Comparison of ENCODE assay signal across 1 cellular context in genomic region chr7:136274636-136275345, GRCh38.
TF ChIP-seq lines count a peak whose summit lies in the region.

No MANE protein-coding gene starts in this region.

TF ChIP-seq in HepG2, 621 proteins besides CTCF, POLR2A, EP300 and RAD21 (continued from another document):
- TF ChIP-seq ARID5B (CRISPR knock-in tag; IDR thresholded peaks at IDR 0.05) = no peak
- TF ChIP-seq ELF4 (CRISPR knock-in tag; IDR thresholded peaks at IDR 0.05; ENCODE audit: borderline replicate concordance) = no peak
- TF ChIP-seq ZNF260 (CRISPR knock-in tag; IDR thresholded peaks at IDR 0.05; ENCODE audit: borderline replicate concordance, low read depth) = no peak
- no peak for TF ChIP-seq SOX13 (IDR thresholded peaks at IDR 0.05)
- TF ChIP-seq SOX13 (CRISPR knock-in tag; conservative IDR thresholded peaks at IDR 0.05 in 1 of 2, IDR thresholded peaks at IDR 0.05 in 1 of 2) = no peak
- TF ChIP-seq ZSCAN12 (CRISPR knock-in tag; IDR thresholded peaks at IDR 0.05) = no peak
- no peak for TF ChIP-seq PLRG1 (conservative IDR thresholded peaks at IDR 0.05)
- TF ChIP-seq ZNF550 (CRISPR knock-in tag; IDR thresholded peaks at IDR 0.05; ENCODE audit: borderline replicate concordance) = no peak
- no peak for TF ChIP-seq HOXA3 (CRISPR knock-in tag; IDR thresholded peaks at IDR 0.05)
- TF ChIP-seq SMARCE1 (IDR thresholded peaks at IDR 0.05; ENCODE audit: borderline replicate concordance) = no peak
TF ChIP-seq in HepG2: peak in this region for 0.
